Comparison of ENCODE assay signal across 19 cellular contexts in the genomic region with DNA sequence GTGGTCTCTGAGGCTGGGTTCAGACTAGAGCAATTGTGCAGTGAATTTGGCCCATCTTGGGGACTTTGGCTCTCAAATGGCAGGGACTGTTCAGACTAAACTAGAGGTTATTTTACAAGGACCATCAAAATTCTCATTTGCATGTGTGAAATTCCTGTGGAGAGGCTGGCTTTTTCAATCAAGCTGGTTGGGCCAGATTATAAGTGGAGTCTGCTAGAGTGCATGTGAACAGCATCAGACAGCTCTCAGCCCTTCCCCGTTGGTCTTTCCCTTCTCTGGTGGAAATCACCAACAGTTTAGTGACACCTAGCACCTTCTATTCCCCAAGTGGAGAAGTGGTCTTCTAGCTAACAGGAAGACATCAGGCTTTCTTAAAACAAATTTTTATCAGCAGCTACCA.
"Had no signal": no experiment of that assay in that cellular context is flagged by ENCODE, and none has a peak within 500 bp of the region (broad histone marks: within the 10 kb centered on the region; RNA-seq: fewer than 3 reads in every experiment).

No MANE protein-coding gene starts in this region.

- H3K27me3 ChIP-seq: adrenal gland, gastroesophageal sphincter, heart right ventricle, right atrium auricular region, tibial nerve, uterus had no signal

- DNase-seq: activated CD4-positive, alpha-beta T cell treated with anti-CD3 and anti-CD28 coated beads, Interleukin-2, amount 10 ng/mL, durations not matched to agents 7 days and 5 days; activated CD8-positive, alpha-beta memory T cell treated with anti-CD3 and anti-CD28 coated beads, Interleukin-2, amount 50 U/mL, for 4 hours; activated naive CD4-positive, alpha-beta T cell treated with anti-CD3 and anti-CD28 coated beads, Interleukin-2, amount 10 ng/mL, durations not matched to agents 7 days and 5 days; activated T-cell treated with anti-CD3 and anti-CD28 coated beads, Interleukin-2, amount 50 U/mL, for 4 hours; adrenal gland; effector CD8-positive, alpha-beta T cell; heart right ventricle; kidney glomerular epithelial cell; left ventricle myocardium inferior; mammary epithelial cell; uterus had no signal

- H3K27ac Mint-ChIP-seq: activated CD4-positive, alpha-beta T cell treated with anti-CD3 and anti-CD28 coated beads, Interleukin-2, amount 10 ng/mL, durations not matched to agents 7 days and 5 days; activated naive CD4-positive, alpha-beta T cell treated with anti-CD3 and anti-CD28 coated beads, Interleukin-2, amount 10 ng/mL, durations not matched to agents 7 days and 5 days; dendritic cell treated with granulocyte-macrophage colony-stimulating factor and Interleukin-4, amounts not matched to agents 40 ng/mL and 50 ng/mL, for 4 days; stimulated activated naive CD8-positive, alpha-beta T cell treated with anti-CD3 and anti-CD28 coated beads, Interleukin-15, Interleukin-2, amounts not matched to agents 100 ng/mL and 50 ng/mL, for 24 hours; T-helper 2 cell treated with Interferon-gamma antibody and Interleukin-4, amounts not matched to agents 5 μg/mL and 100 μg/mL, for 36 hours had no signal

- H3K4me1 Mint-ChIP-seq: activated CD4-positive, alpha-beta T cell treated with anti-CD3 and anti-CD28 coated beads, Interleukin-2, amount 10 ng/mL, durations not matched to agents 7 days and 5 days; activated naive CD4-positive, alpha-beta T cell treated with anti-CD3 and anti-CD28 coated beads, Interleukin-2, amount 10 ng/mL, durations not matched to agents 7 days and 5 days had no signal

- H3K9me3 Mint-ChIP-seq: activated CD4-positive, alpha-beta T cell treated with anti-CD3 and anti-CD28 coated beads, Interleukin-2, amount 10 ng/mL, durations not matched to agents 7 days and 5 days; activated naive CD4-positive, alpha-beta T cell treated with anti-CD3 and anti-CD28 coated beads, Interleukin-2, amount 10 ng/mL, durations not matched to agents 7 days and 5 days; activated T-cell treated with anti-CD3 and anti-CD28 coated beads, Interleukin-2, amount 50 U/mL, for 4 hours; dendritic cell treated with granulocyte-macrophage colony-stimulating factor and Interleukin-4, amounts not matched to agents 40 ng/mL and 50 ng/mL, for 4 days; stimulated activated naive CD8-positive, alpha-beta T cell treated with anti-CD3 and anti-CD28 coated beads, Interleukin-15, Interleukin-2, amounts not matched to agents 100 ng/mL and 50 ng/mL, for 24 hours; T-helper 2 cell treated with Interferon-gamma antibody and Interleukin-4, amounts not matched to agents 5 μg/mL and 100 μg/mL, for 36 hours had no signal

- ATAC-seq: activated T-cell treated with anti-CD3 and anti-CD28 coated beads, Interleukin-2, amount 50 U/mL, for 4 hours; esophagus mucosa; gastroesophageal sphincter; heart right ventricle had no signal

- H3K4me3 Mint-ChIP-seq: activated CD4-positive, alpha-beta T cell treated with anti-CD3 and anti-CD28 coated beads, Interleukin-2, amount 10 ng/mL, durations not matched to agents 7 days and 5 days; activated naive CD4-positive, alpha-beta T cell treated with anti-CD3 and anti-CD28 coated beads, Interleukin-2, amount 10 ng/mL, durations not matched to agents 7 days and 5 days; activated T-cell treated with anti-CD3 and anti-CD28 coated beads, Interleukin-2, amount 50 U/mL, for 4 hours; dendritic cell treated with granulocyte-macrophage colony-stimulating factor and Interleukin-4, amounts not matched to agents 40 ng/mL and 50 ng/mL, for 4 days; stimulated activated naive CD8-positive, alpha-beta T cell treated with anti-CD3 and anti-CD28 coated beads, Interleukin-15, Interleukin-2, amounts not matched to agents 100 ng/mL and 50 ng/mL, for 24 hours; T-helper 2 cell treated with Interferon-gamma antibody and Interleukin-4, amounts not matched to agents 5 μg/mL and 100 μg/mL, for 36 hours had no signal

- H3K27ac ChIP-seq: adrenal gland, gastroesophageal sphincter, heart right ventricle, left ventricle myocardium inferior, prostate gland, right atrium auricular region, tibial nerve, uterus had no signal

- H3K4me1 ChIP-seq: adrenal gland, left ventricle myocardium inferior, prostate gland, right atrium auricular region, uterus had no signal

- H3K4me3 ChIP-seq: adrenal gland, gastroesophageal sphincter, heart right ventricle, left ventricle myocardium inferior, prostate gland, right atrium auricular region, tibial nerve, uterus had no signal
